29 cellular contexts compared by ENCODE assay signal in the genomic region with DNA sequence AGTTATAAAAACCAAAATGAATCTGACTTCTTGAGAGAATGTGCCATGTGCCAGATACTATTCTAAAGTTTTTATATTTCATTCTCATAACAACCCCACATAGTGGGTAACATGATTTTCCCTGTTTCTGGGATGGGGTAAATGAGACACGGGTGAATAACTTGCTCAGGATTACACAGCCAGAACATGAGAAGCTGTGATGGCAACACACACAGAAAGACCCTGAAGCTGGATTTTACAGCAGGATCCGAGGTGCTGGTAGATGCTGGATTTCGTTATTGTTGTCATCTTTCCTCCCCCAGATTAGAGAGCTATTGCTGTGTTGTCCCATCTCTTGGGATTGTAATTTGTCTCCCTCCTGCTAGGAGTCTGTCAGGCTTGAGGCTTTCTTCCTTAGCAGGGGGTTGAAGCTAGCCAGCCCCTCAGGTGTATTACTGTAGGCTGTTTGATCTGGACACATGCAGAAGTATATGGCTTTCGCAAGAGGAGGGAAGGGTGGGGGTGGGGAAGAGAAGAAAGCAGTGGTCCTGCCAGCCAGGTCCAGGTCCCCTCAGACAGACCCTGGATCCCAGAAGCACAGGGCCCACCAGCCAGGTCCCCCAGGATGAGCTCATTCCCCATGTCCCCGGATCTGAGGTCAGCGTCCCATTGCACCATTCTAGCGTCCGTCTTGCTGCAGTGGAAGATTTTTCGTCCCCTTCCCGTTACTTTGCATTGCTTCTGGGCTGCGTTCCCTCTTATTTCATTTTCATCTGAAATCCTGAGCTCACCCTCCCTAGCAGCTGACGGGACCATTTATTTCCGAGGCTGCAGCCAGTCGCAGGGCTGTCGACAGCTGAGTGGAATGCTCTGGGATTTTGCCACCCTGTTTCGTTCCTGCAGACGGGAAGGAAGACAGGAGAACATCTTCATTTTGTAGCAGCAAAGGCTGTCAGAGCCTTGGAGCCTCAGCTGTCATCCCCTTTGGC. TPM values are rescaled to one million over a fixed set of nuclear protein-coding genes. Genes with fewer than 3 reads are reported as not detected.
DNase-seq lines count a peak whose midpoint lies in the region; ATAC-seq, FAIRE-seq and TF ChIP-seq lines count a peak whose summit lies in the region.
"Had no signal": no experiment of that assay in that cellular context is flagged by ENCODE, and none has a peak within 500 bp of the region (broad histone marks: within the 10 kb centered on the region; RNA-seq: fewer than 3 reads in every experiment).

No MANE protein-coding gene starts in this region.

- H3K9me3 Mint-ChIP-seq in CD4-positive, CD25-positive, alpha-beta regulatory T cell: peaks cover 0 to 4% (median 0%) of the 10 kb centered on the region in 7 donors
- peaks cover 12% of the 10 kb centered on the region for H3K9me3 Mint-ChIP-seq in GM23338
- H3K9me3 Mint-ChIP-seq: activated T-cell treated with anti-CD3 and anti-CD28 coated beads, Interleukin-2, amount 50 U/mL, for 24 hours had no signal

- peaks cover 51% of the 10 kb centered on the region for H3K27me3 Mint-ChIP-seq in CD4-positive, CD25-positive, alpha-beta regulatory T cell
- H3K27me3 Mint-ChIP-seq in GM23338 (ENCODE audit: insufficient read depth, low read depth, poor library complexity): peaks cover 13% of the 10 kb centered on the region

- H3K79me2 ChIP-seq in K562 (ENCODE audit: control insufficient read depth, insufficient read depth, low read length): no peaks in the 10 kb centered on the region
- H3K79me2 ChIP-seq in GM23338 (replicated peaks; ENCODE audit: insufficient read depth): no peaks in the 10 kb centered on the region

- ATAC-seq in CD4-positive, CD25-positive, alpha-beta regulatory T cell (ENCODE audit: low read depth in 2 of 2): no peak
- ATAC-seq in K562 (no peak), GM21526 (IDR thresholded peaks at IDR 0.05; ENCODE audit: low FRiP score, unreplicated experiment) (no peak), GM19023 (IDR thresholded peaks at IDR 0.05; ENCODE audit: unreplicated experiment) (no peak), GM23338 (no peak)
- ATAC-seq: naive thymus-derived CD8-positive, alpha-beta T cell; sciatic nerve; upper lobe of right lung had no signal

- POLR2A ChIA-PET in K562 (lab: Yijun Ruan, JAX): interaction anchor here (0.6 kb wide), 2 partner anchors 257 to 520 kb away, joined by 3 read pairs; partner anchors contain the start of gene PTPN1

- in situ Hi-C loops in K562 (cut with MboI): no loop called here

- H3K9me1 ChIP-seq in K562 (ENCODE audit: control insufficient read depth, insufficient read depth, low read length): no peaks in the 10 kb centered on the region

- H2AFZ ChIP-seq in K562 (ENCODE audit: low read depth, low read length): no peak overlapping the region
- H2AFZ ChIP-seq in GM23338: no peak overlapping the region

- TF ChIP-seq CTCF in K562 (IDR thresholded peaks at IDR 0.05 in 2 of 3, conservative IDR thresholded peaks at IDR 0.05 in 1 of 3; ENCODE audit: insufficient read depth in 2 of 3, low read depth in 1 of 3, low read length in 3 of 3) (no peak), left ventricle myocardium inferior (IDR thresholded peaks at IDR 0.05; ENCODE audit: borderline replicate concordance) (no peak), GM23338 (conservative IDR thresholded peaks at IDR 0.05; ENCODE audit: low read depth in 2 of 2) (no peak)

- H3K4me1 ChIP-seq in CD4-positive, CD25-positive, alpha-beta regulatory T cell (ENCODE audit: control insufficient read depth, insufficient read depth, low read length, poor library complexity, severe bottlenecking): no peaks in the 10 kb centered on the region
- peaks cover 0 to 18% of the 10 kb centered on the region in 2 experiments; a peak in 3 of 5 replicates for H3K4me1 ChIP-seq in K562 (replicated peaks in 1 of 2; ENCODE audit: control insufficient read depth in 2 of 2, insufficient read depth in 2 of 2, low read length in 2 of 2)
- peaks cover 4% of the 10 kb centered on the region for H3K4me1 ChIP-seq in left ventricle myocardium inferior
- H3K4me1 ChIP-seq in rectal smooth muscle tissue (ENCODE audit: control insufficient read depth, insufficient read depth, low read length): no peaks in the 10 kb centered on the region
- H3K4me1 ChIP-seq in GM23338 (ENCODE audit: insufficient read depth): no peaks in the 10 kb centered on the region; the same call in 1 of the 2 replicates
- H3K4me1 ChIP-seq: upper lobe of right lung had no signal

- CTCF ChIA-PET in K562 (lab: Yijun Ruan, JAX; ENCODE audit: low intra/inter-chr PET ratio): no interaction called here

- no TSS peak for BruUV-seq in K562 (replicated peaks; lab: Mats Ljungman, UMichigan)

- no peaks in the 10 kb centered on the region for H3K4me1 Mint-ChIP-seq in CD4-positive, CD25-positive, alpha-beta regulatory T cell
- H3K4me1 Mint-ChIP-seq in GM23338: peaks cover 11% of the 10 kb centered on the region; the same call in 2 of the 3 replicates
- H3K4me1 Mint-ChIP-seq: CD8-positive, alpha-beta memory T cell; naive thymus-derived CD8-positive, alpha-beta T cell had no signal

- no peaks in the 10 kb centered on the region for H4K20me1 ChIP-seq in K562 (replicated peaks; ENCODE audit: control insufficient read depth, insufficient read depth, low read length)
- H4K20me1 ChIP-seq in GM23338 (replicated peaks; ENCODE audit: insufficient read depth): no peaks in the 10 kb centered on the region

- no peaks in the 10 kb centered on the region for H3K36me3 ChIP-seq in CD4-positive, CD25-positive, alpha-beta regulatory T cell (ENCODE audit: control insufficient read depth, insufficient read depth, low read length)
- no peaks in the 10 kb centered on the region for H3K36me3 ChIP-seq in K562 (ENCODE audit: control insufficient read depth, insufficient read depth, low read length)
- no peaks in the 10 kb centered on the region for H3K36me3 ChIP-seq in left ventricle myocardium inferior
- no peaks in the 10 kb centered on the region for H3K36me3 ChIP-seq in rectal smooth muscle tissue (ENCODE audit: control insufficient read depth, insufficient read depth, low read length)
- no peaks in the 10 kb centered on the region for H3K36me3 ChIP-seq in GM23338 (ENCODE audit: insufficient read depth)
- H3K36me3 ChIP-seq: ovary, upper lobe of right lung had no signal

- H3K4me3 ChIP-seq in CD4-positive, CD25-positive, alpha-beta regulatory T cell (ENCODE audit: low read depth, low read length): no peak overlapping the region
- H3K4me3 ChIP-seq in K562 (no peak overlapping the region), left ventricle myocardium inferior (no peak overlapping the region), rectal smooth muscle tissue (ENCODE audit: low read length) (no peak overlapping the region), GM23338 (no peak overlapping the region)
- H3K4me3 ChIP-seq: ovary, upper lobe of right lung had no signal

- no peak for TF ChIP-seq RAD21 in K562 (CRISPR knock-in tag; conservative IDR thresholded peaks at IDR 0.05 in 1 of 2, IDR thresholded peaks at IDR 0.05 in 1 of 2)

- no peaks in the 10 kb centered on the region for H3F3A ChIP-seq in GM23338 (replicated peaks; ENCODE audit: low read depth)

- FAIRE-seq in K562 (lab: Jason Lieb, UNC): no peak
- FAIRE-seq: frontal cortex, G401.6, kidney had no signal

- H3K4me2 ChIP-seq in K562 (ENCODE audit: insufficient read depth, low read length): peak overlapping the region; percentile 39; the same call in 1 of the 2 replicates
- H3K4me2 ChIP-seq in GM23338: no peak overlapping the region
- H3K4me2 ChIP-seq: KMS-11 had no signal

- H3K9ac ChIP-seq in K562 (ENCODE audit: insufficient read depth in 1 of 2, low read depth in 2 of 2, low read length in 2 of 2) (no peak overlapping the region), rectal smooth muscle tissue (ENCODE audit: low read length) (no peak overlapping the region)
- H3K9ac ChIP-seq: KMS-11 had no signal

- no peak for TF ChIP-seq POLR2A in K562 (conservative IDR thresholded peaks at IDR 0.05)

- H3K9me3 ChIP-seq in CD4-positive, CD25-positive, alpha-beta regulatory T cell (ENCODE audit: control insufficient read depth in 2 of 2, low read length in 2 of 2): no peaks in the 10 kb centered on the region
- no peaks in the 10 kb centered on the region for H3K9me3 ChIP-seq in K562 (replicated peaks; ENCODE audit: control insufficient read depth, insufficient read depth, low read depth, low read length)
- no peaks in the 10 kb centered on the region for H3K9me3 ChIP-seq in left ventricle myocardium inferior (replicated peaks)
- H3K9me3 ChIP-seq: ovary, upper lobe of right lung had no signal

- H3K36me3 Mint-ChIP-seq in CD4-positive, CD25-positive, alpha-beta regulatory T cell: no peaks in the 10 kb centered on the region
- H3K36me3 Mint-ChIP-seq in GM23338 (ENCODE audit: low read depth): peaks cover 4% of the 10 kb centered on the region; the same call in 2 of the 3 replicates
- H3K36me3 Mint-ChIP-seq: CD8-positive, alpha-beta memory T cell; naive thymus-derived CD8-positive, alpha-beta T cell had no signal

- no peaks in the 10 kb centered on the region for H3K9me2 ChIP-seq in GM23338 (ENCODE audit: insufficient read depth)

- no peak overlapping the region for H3K4me3 Mint-ChIP-seq in CD4-positive, CD25-positive, alpha-beta regulatory T cell
- no peak overlapping the region for H3K4me3 Mint-ChIP-seq in GM23338
- H3K4me3 Mint-ChIP-seq: activated T-cell treated with anti-CD3 and anti-CD28 coated beads, Interleukin-2, amount 50 U/mL, for 24 hours; CD8-positive, alpha-beta memory T cell; naive thymus-derived CD8-positive, alpha-beta T cell had no signal

- WGBS in K562 (ENCODE audit: insufficient coverage, low coverage, missing lambda C conversion rate): 9% methylated on average over 16 of the region's 17 CpGs

- H3K27ac ChIP-seq in CD4-positive, CD25-positive, alpha-beta regulatory T cell (ENCODE audit: insufficient read depth, low read length, poor library complexity, severe bottlenecking): no peak overlapping the region
- H3K27ac ChIP-seq in K562 (ENCODE audit: extremely low read depth, low read depth, low read length) (no peak overlapping the region), left ventricle myocardium inferior (replicated peaks) (no peak overlapping the region), rectal smooth muscle tissue (ENCODE audit: low read depth, low read length) (peak overlapping the region; percentile 49), GM23338 (ENCODE audit: low read depth) (no peak overlapping the region)
- H3K27ac ChIP-seq: KMS-11, ovary, upper lobe of right lung had no signal

- DNase-seq in CD4-positive, CD25-positive, alpha-beta regulatory T cell: no peak
- no peak for DNase-seq in K562 (ENCODE audit: extremely low read depth in 1 of 4, low spot score in 3 of 4)
- peak; percentile 20 for DNase-seq in left ventricle myocardium inferior
- DNase-seq in GM23338 (ENCODE audit: low spot score): no peak
- DNase-seq: activated CD4-positive, alpha-beta T cell treated with anti-CD3 and anti-CD28 coated beads for 1 hour; activated CD8-positive, alpha-beta memory T cell treated with anti-CD3 and anti-CD28 coated beads for 24 hours; activated naive CD4-positive, alpha-beta T cell treated with Interleukin-2 at 50 U/mL for 16 hours; activated T-cell treated with anti-CD3 and anti-CD28 coated beads, Interleukin-2, amount 50 U/mL, for 24 hours; amniotic stem cell; caudate nucleus; CD8-positive, alpha-beta memory T cell; dermis blood vessel endothelial cell; HCEC 1CT; kidney; mammary epithelial cell; MV-4-11; naive thymus-derived CD8-positive, alpha-beta T cell; NCI-H187; NCI-H82; ovary; SHP77 treated with DMSO at 0.1 percent for 48 hours; upper lobe of right lung had no signal

- peak overlapping the region in 2 of 3 donors; percentile 8 to 63 for H3K27ac Mint-ChIP-seq in CD4-positive, CD25-positive, alpha-beta regulatory T cell
- H3K27ac Mint-ChIP-seq in GM23338: no peak overlapping the region
- H3K27ac Mint-ChIP-seq: activated T-cell treated with anti-CD3 and anti-CD28 coated beads, Interleukin-2, amount 50 U/mL, for 24 hours had no signal

- TF ChIP-seq EP300 in K562 (IDR thresholded peaks at IDR 0.05; ENCODE audit: low read length): no peak

- intact Hi-C loops in K562 (cut with micrococcal nuclease) (no loop called here), left ventricle myocardium inferior (cut with micrococcal nuclease) (no loop called here)

- H3K27me3 ChIP-seq in CD4-positive, CD25-positive, alpha-beta regulatory T cell (ENCODE audit: control insufficient read depth, insufficient read depth, low read length): peaks cover 3% of the 10 kb centered on the region
- H3K27me3 ChIP-seq in K562 (ENCODE audit: control insufficient read depth in 2 of 2, insufficient read depth in 2 of 2, low read length in 2 of 2) (peaks cover 8 to 29% of the 10 kb centered on the region in 2 experiments; a peak in 4 of 5 replicates), left ventricle myocardium inferior (ENCODE audit: low read depth) (peaks cover 96% of the 10 kb centered on the region), rectal smooth muscle tissue (ENCODE audit: control insufficient read depth, insufficient read depth, low read length) (peaks cover 4% of the 10 kb centered on the region), GM23338 (ENCODE audit: insufficient read depth) (peaks cover 8% of the 10 kb centered on the region)
- H3K27me3 ChIP-seq: ovary had no signal

RNA-seq across cellular contexts. Expression of gene KCNG1, which starts 7.3 kb away (rescaled TPM):
- not detected for total RNA-seq in CD4-positive, CD25-positive, alpha-beta regulatory T cell
- under 1 TPM in 2 of 4 donors, not detected in 2; 0.24 to 0.27 TPM for polyA plus RNA-seq in CD4-positive, CD25-positive, alpha-beta regulatory T cell
- 0.21 and 0.25 TPM in 2 replicates for total RNA-seq in K562 (2011; cell fraction: chromatin; rRNA removed; ENCODE audit: low replicate concordance)
- total RNA-seq in K562 (2011; cell fraction: nucleolus; rRNA removed): not detected in 2 replicates
- 0.44 and 0.69 TPM in 2 replicates for total RNA-seq in K562 (2011; cell fraction: nucleoplasm; rRNA removed)
- total RNA-seq in K562 (2014; rRNA removed) (0.09 and 0.94 TPM in 2 replicates), K562 (2014; rRNA removed; fragmentation: Illumina TruSeq; extraction: Trizol) (0.26 and 0.33 TPM in 2 replicates), K562 (2015; rRNA removed; fragmentation: Illumina TruSeq; extraction: Trizol) (0.11 and 0.22 TPM in 2 replicates), K562 (2021) (0.76 and 1.5 TPM in 2 replicates), left ventricle myocardium inferior (0.30 TPM)
- polyA plus RNA-seq in K562 (2011; rRNA removed) (not detected in 2 replicates), K562 (2014; fragmentation: Illumina TruSeq; extraction: Trizol) (0.12 and 0.29 TPM in 2 replicates), K562 (2014; fragmentation: Nextera tagmentation; extraction: Ambion mirVana) (under 1 TPM in 1 of 2 experiments, not detected in 1; 0.06 TPM), K562 (2014; rRNA removed) (1.5 TPM in 2 replicates), GM23338 (2016; fragmentation: Nextera tagmentation; extraction: Ambion mirVana) (6.6 and 8.1 TPM in 2 replicates)
- polyA plus RNA-seq in K562 (2011; cell fraction: cytosol; rRNA removed): 0.03 and 0.12 TPM in 2 replicates
- polyA plus RNA-seq in K562 (2011; cell fraction: nucleus; rRNA removed): 0.11 TPM in 1 of 2 replicates, not detected in the other
- polyA plus RNA-seq in K562 (2012): 0.52 and 13.7 TPM in 2 replicates
- not detected in 2 replicates for polyA minus RNA-seq in K562 (2011; rRNA and poly(A)+ RNA removed)
- not detected in 2 replicates for polyA minus RNA-seq in K562 (2011; cell fraction: cytosol; rRNA and poly(A)+ RNA removed)
- polyA minus RNA-seq in K562 (2011; cell fraction: nucleus; rRNA and poly(A)+ RNA removed): not detected in 2 replicates
- total RNA-seq in GM23338 (2014; rRNA removed; shearing (Covaris generic)): 26.3 and 31.0 TPM in 2 replicates
- total RNA-seq: upper lobe of right lung had no signal
- polyA plus RNA-seq: CD8-positive, alpha-beta memory T cell; naive thymus-derived CD8-positive, alpha-beta T cell had no signal

Comparison
In these comparisons a context has a peak if more than half of its experiments do, and no peak if none do; other contexts are left out.
1. RNA of gene KCNG1, which starts 7.3 kb away (total RNA-seq): 26.3 to 31.0 TPM in GM23338; 0.09 to 1.5 TPM in K562, 0.30 TPM in left ventricle myocardium inferior (single experiment) and not detected in CD4-positive, CD25-positive, alpha-beta regulatory T cell (single experiment); every median in the first group is over 10 times any median in the second.